28 cellular contexts compared by ENCODE assay signal in the genomic region with DNA sequence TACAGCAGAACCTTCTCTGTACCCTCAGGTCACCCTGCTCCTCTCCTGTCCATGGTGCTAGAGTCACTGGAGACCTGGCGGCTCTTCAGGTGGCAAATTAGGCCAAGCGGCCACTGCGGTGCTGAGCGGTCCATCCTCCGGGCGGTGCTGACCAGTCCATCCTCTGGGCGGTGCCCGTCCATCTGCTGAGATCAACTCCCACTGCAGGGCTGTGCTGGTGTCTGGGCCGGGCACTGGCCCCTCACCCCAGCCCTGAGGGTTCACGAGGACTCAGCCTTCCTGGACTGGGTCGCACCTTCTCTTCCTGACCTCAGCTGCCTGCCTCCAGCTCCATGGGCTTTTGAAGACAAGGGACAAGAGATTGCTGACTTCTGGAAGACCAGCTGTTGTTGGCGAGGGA.
"Had no signal": no experiment of that assay in that cellular context is flagged by ENCODE, and none has a peak within 500 bp of the region (broad histone marks: within the 10 kb centered on the region; RNA-seq: fewer than 3 reads in every experiment).

No MANE protein-coding gene starts in this region.

- ATAC-seq: left lobe of liver; left ventricle myocardium superior; lower lobe of right lung; naive thymus-derived CD8-positive, alpha-beta T cell; right cardiac atrium; stimulated activated effector memory CD8-positive, alpha-beta T cell treated with anti-CD3 and anti-CD28 coated beads, Interleukin-12 subunit alpha, Interleukin-12 subunit beta, amount 100 ng/mL, for 72 hours had no signal

- H3K4me3 ChIP-seq: hepatocyte, lower lobe of right lung, sigmoid colon, spleen, suprapubic skin, thoracic aorta, tibial artery, vagina had no signal

- H3K36me3 ChIP-seq: lower lobe of right lung, neutrophil, sigmoid colon, spleen, suprapubic skin, thoracic aorta, tibial artery, vagina had no signal

- H3K36me3 Mint-ChIP-seq: naive thymus-derived CD8-positive, alpha-beta T cell; stimulated activated effector memory CD8-positive, alpha-beta T cell treated with anti-CD3 and anti-CD28 coated beads, Interleukin-12 subunit alpha, Interleukin-12 subunit beta, amount 100 ng/mL, for 72 hours had no signal

- H3K4me3 Mint-ChIP-seq: naive thymus-derived CD8-positive, alpha-beta T cell; nephron; neural crest cell; stimulated activated effector memory CD8-positive, alpha-beta T cell treated with anti-CD3 and anti-CD28 coated beads, Interleukin-12 subunit alpha, Interleukin-12 subunit beta, amount 100 ng/mL, for 72 hours; stimulated activated naive CD8-positive, alpha-beta T cell treated with anti-CD3 and anti-CD28 coated beads, Interleukin-15, Interleukin-2, amounts not matched to agents 100 ng/mL and 50 ng/mL, for 24 hours had no signal

- H3K9me3 ChIP-seq: lower lobe of right lung, neutrophil, sigmoid colon, spleen, suprapubic skin, thoracic aorta, tibial artery, vagina had no signal

- H3K9me3 Mint-ChIP-seq: nephron; neural crest cell; stimulated activated effector memory CD8-positive, alpha-beta T cell treated with anti-CD3 and anti-CD28 coated beads, Interleukin-12 subunit alpha, Interleukin-12 subunit beta, amount 100 ng/mL, for 72 hours; stimulated activated naive CD8-positive, alpha-beta T cell treated with anti-CD3 and anti-CD28 coated beads, Interleukin-15, Interleukin-2, amounts not matched to agents 100 ng/mL and 50 ng/mL, for 24 hours had no signal

- H3K4me1 ChIP-seq: lower lobe of right lung, parathyroid adenoma, sigmoid colon, spleen, suprapubic skin, tibial artery, vagina had no signal

- H3K27ac Mint-ChIP-seq: progenitor cell of endocrine pancreas; stimulated activated effector memory CD8-positive, alpha-beta T cell treated with anti-CD3 and anti-CD28 coated beads, Interleukin-12 subunit alpha, Interleukin-12 subunit beta, amount 100 ng/mL, for 72 hours; stimulated activated naive CD8-positive, alpha-beta T cell treated with anti-CD3 and anti-CD28 coated beads, Interleukin-15, Interleukin-2, amounts not matched to agents 100 ng/mL and 50 ng/mL, for 24 hours had no signal

- DNase-seq: islet precursor cell; left ventricle myocardium superior; lower lobe of right lung; mammary epithelial cell; mesenchymal stem cell; naive thymus-derived CD8-positive, alpha-beta T cell; occipital lobe; retina; right cardiac atrium; sigmoid colon; small intestine; spleen; stimulated activated CD4-positive, alpha-beta T cell treated with anti-CD3 and anti-CD28 coated beads, Interleukin-4, amount 100 ng/mL, for 24 hours; stimulated activated naive CD4-positive, alpha-beta T cell; trophoblast cell had no signal

- H3K4me1 Mint-ChIP-seq: nephron; stimulated activated effector memory CD8-positive, alpha-beta T cell treated with anti-CD3 and anti-CD28 coated beads, Interleukin-12 subunit alpha, Interleukin-12 subunit beta, amount 100 ng/mL, for 72 hours had no signal

- H3K27ac ChIP-seq: hepatocyte, lower lobe of right lung, neutrophil, parathyroid adenoma, sigmoid colon, spleen, suprapubic skin, thoracic aorta, tibial artery, vagina had no signal

- H3K27me3 ChIP-seq: hepatocyte, neutrophil, vagina had no signal

- H3K27me3 Mint-ChIP-seq: stimulated activated naive CD8-positive, alpha-beta T cell treated with anti-CD3 and anti-CD28 coated beads, Interleukin-15, Interleukin-2, amounts not matched to agents 100 ng/mL and 50 ng/mL, for 24 hours had no signal
